In the genomic region with DNA sequence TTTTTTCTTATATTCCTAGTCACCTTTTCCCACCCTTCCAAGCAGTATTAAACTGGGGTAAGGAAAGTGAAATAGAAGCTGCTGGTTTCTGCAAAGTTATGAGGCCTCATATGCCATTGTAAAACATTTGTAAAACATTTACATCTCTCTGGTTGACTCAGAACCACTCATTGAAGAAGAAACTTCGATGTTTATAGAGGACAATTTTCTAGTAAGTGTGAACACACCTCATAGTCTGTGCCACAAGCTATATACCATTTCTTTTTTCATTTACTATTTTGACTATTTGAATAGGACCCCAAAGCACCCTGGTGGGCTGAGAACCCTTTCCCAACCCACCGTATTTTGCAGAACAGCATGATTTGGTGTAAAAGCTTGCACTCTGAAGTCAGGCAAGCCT, we compare ENCODE assay signal across 11 cellular contexts. TPM values are rescaled to one million over a fixed set of nuclear protein-coding genes. Genes with fewer than 3 reads are reported as not detected.
DNase-seq lines count a peak whose midpoint lies in the region; ATAC-seq and TF ChIP-seq lines count a peak whose summit lies in the region.
"Had no signal": no experiment of that assay in that cellular context is flagged by ENCODE, and none has a peak within 500 bp of the region (broad histone marks: within the 10 kb centered on the region; RNA-seq: fewer than 3 reads in every experiment).

No MANE protein-coding gene starts in this region.

- no peak for TF ChIP-seq EP300 in SK-N-SH (IDR thresholded peaks at IDR 0.05; ENCODE audit: borderline replicate concordance in 1 of 2, low read depth in 1 of 2, low read length in 1 of 2)

- no peaks in the 10 kb centered on the region for H3K27me3 Mint-ChIP-seq in natural killer cell (ENCODE audit: low read depth in 2 of 2)
- peaks cover 21% of the 10 kb centered on the region for H3K27me3 Mint-ChIP-seq in activated T-helper 2 cell treated with anti-CD3 and anti-CD28 coated beads, Interferon-gamma antibody, Interleukin-2, Interleukin-4, amounts not matched to agents 10 μg/mL and 5 μg/mL and 100 μg/mL, durations not matched to agents 14 hours and 24 hours and 36 hours (ENCODE audit: low read depth)

- H3K27me3 ChIP-seq in mesendoderm (ENCODE audit: insufficient read depth, low read length, poor library complexity) (no peaks in the 10 kb centered on the region), SK-N-SH (ENCODE audit: insufficient read depth) (no peaks in the 10 kb centered on the region), mammary epithelial cell (ENCODE audit: insufficient read depth, low read length) (no peaks in the 10 kb centered on the region)

- no peak overlapping the region for H2BK120ac ChIP-seq in mesendoderm (ENCODE audit: low read depth, low read length)

- H2AFZ ChIP-seq in SK-N-SH (ENCODE audit: low read depth) (no peak overlapping the region), mammary epithelial cell (ENCODE audit: low read depth, low read length) (no peak overlapping the region)

- H3K9me3 ChIP-seq in SK-N-SH (no peaks in the 10 kb centered on the region), mammary epithelial cell (replicated peaks; ENCODE audit: insufficient read depth, low read length) (no peaks in the 10 kb centered on the region)

- H3K27ac Mint-ChIP-seq in natural killer cell = no peak overlapping the region
- H3K27ac Mint-ChIP-seq in activated T-helper 2 cell treated with anti-CD3 and anti-CD28 coated beads, Interferon-gamma antibody, Interleukin-2, Interleukin-4, amounts not matched to agents 10 μg/mL and 5 μg/mL and 100 μg/mL, durations not matched to agents 14 hours and 24 hours and 36 hours = no peak overlapping the region

- CTCF ChIA-PET in SK-N-SH (lab: Yijun Ruan, JAX) = interaction anchor here (3.2 kb wide), 1 partner anchor 38 kb away, joined by 11 read pairs; no protein-coding TSS in a partner anchor
- CTCF ChIA-PET in mammary epithelial cell (lab: Charles Lee; ENCODE audit: low non-redundant PET) = no interaction called here

- peak; percentile 62 for ATAC-seq in GM18519 (IDR thresholded peaks at IDR 0.05; ENCODE audit: low FRiP score, unreplicated experiment)
- ATAC-seq in GM21529 (IDR thresholded peaks at IDR 0.05; ENCODE audit: unreplicated experiment) = peak; percentile 82
- ATAC-seq in HG03342 (IDR thresholded peaks at IDR 0.05; ENCODE audit: unreplicated experiment) = peak; percentile 64
- no peak for ATAC-seq in natural killer cell

- H3K23ac ChIP-seq in mesendoderm (ENCODE audit: low read length) = no peak overlapping the region

- no peak overlapping the region for H4K8ac ChIP-seq in mesendoderm (ENCODE audit: low read depth, low read length)

- no CpG with 5 or more reads among the region's 2 CpGs for WGBS in mesendoderm (ENCODE audit: extremely low coverage, insufficient coverage, low lambda C conversion rate)
- 77% methylated on average over 2 of the region's 2 CpGs for WGBS in SK-N-SH (ENCODE audit: low lambda C conversion rate)
- WGBS in mammary epithelial cell (ENCODE audit: low coverage, missing lambda C conversion rate) = 100% methylated on average over 2 of the region's 2 CpGs

- dilution Hi-C loops in mammary epithelial cell (cut with HindIII; ENCODE audit: low sequenced_read_pairs) = no loop called here

- no peak overlapping the region for H3K4me3 ChIP-seq in mesendoderm (ENCODE audit: low read length)
- no peak overlapping the region for H3K4me3 ChIP-seq in SK-N-SH (ENCODE audit: low read depth in 2 of 2, low read length in 1 of 2)
- no peak overlapping the region for H3K4me3 ChIP-seq in mammary epithelial cell (replicated peaks in 1 of 3; ENCODE audit: insufficient read depth in 1 of 3, low read depth in 2 of 3, low read length in 3 of 3)

- H4K20me1 ChIP-seq in SK-N-SH (ENCODE audit: insufficient read depth) (no peaks in the 10 kb centered on the region), mammary epithelial cell (ENCODE audit: insufficient read depth, low read length) (no peaks in the 10 kb centered on the region)

- no peak overlapping the region for H3K27ac ChIP-seq in mesendoderm (ENCODE audit: low read depth, low read length)
- no peak overlapping the region for H3K27ac ChIP-seq in SK-N-SH (ENCODE audit: low read depth in 2 of 2, low read length in 1 of 2)
- H3K27ac ChIP-seq in mammary epithelial cell (ENCODE audit: insufficient read depth, low read depth, low read length) = no peak overlapping the region

- no peaks in the 10 kb centered on the region for H3K79me1 ChIP-seq in mesendoderm (ENCODE audit: low read length)

- DNase-seq in mesendoderm (no peak), SK-N-SH (no peak), natural killer cell (no peak), mammary epithelial cell (no peak)
- no peak for DNase-seq in activated T-helper 2 cell treated with anti-CD3 and anti-CD28 coated beads, Interferon-gamma antibody, Interleukin-2, Interleukin-4, amounts not matched to agents 10 μg/mL and 5 μg/mL and 100 μg/mL, durations not matched to agents 14 hours and 24 hours and 36 hours (ENCODE audit: low spot score)
- DNase-seq: HCEC 1CT, NCI-H2081, T-helper 9 cell had no signal

- no peaks in the 10 kb centered on the region for H3K9me2 ChIP-seq in SK-N-SH

- no peaks in the 10 kb centered on the region for H3K4me1 Mint-ChIP-seq in natural killer cell
- peaks cover 16% of the 10 kb centered on the region for H3K4me1 Mint-ChIP-seq in activated T-helper 2 cell treated with anti-CD3 and anti-CD28 coated beads, Interferon-gamma antibody, Interleukin-2, Interleukin-4, amounts not matched to agents 10 μg/mL and 5 μg/mL and 100 μg/mL, durations not matched to agents 14 hours and 24 hours and 36 hours (ENCODE audit: low read depth)

- intact Hi-C loops in natural killer cell (cut with micrococcal nuclease) = no loop called here
- intact Hi-C loops in mammary epithelial cell (cut with micrococcal nuclease) = no loop called here
- intact Hi-C loops in activated T-helper 2 cell treated with anti-CD3 and anti-CD28 coated beads, Interferon-gamma antibody, Interleukin-2, Interleukin-4, amounts not matched to agents 10 μg/mL and 5 μg/mL and 100 μg/mL, durations not matched to agents 14 hours and 24 hours and 36 hours (cut with micrococcal nuclease) = no loop called here

- POLR2A ChIA-PET in SK-N-SH (lab: Yijun Ruan, JAX) = no interaction called here

- peaks cover 4% of the 10 kb centered on the region for H3K4me1 ChIP-seq in mesendoderm (ENCODE audit: control insufficient read depth, low read depth, low read length)
- peaks cover 0 to 7% of the 10 kb centered on the region in 2 experiments; a peak in 2 of 4 replicates for H3K4me1 ChIP-seq in SK-N-SH (ENCODE audit: control insufficient read depth in 1 of 2, insufficient read depth in 2 of 2, low read depth in 1 of 2, low read length in 1 of 2)
- H3K4me1 ChIP-seq in mammary epithelial cell (ENCODE audit: insufficient read depth, low read length) = peaks cover 10% of the 10 kb centered on the region

- no peaks in the 10 kb centered on the region for H3K36me3 Mint-ChIP-seq in natural killer cell
- no peaks in the 10 kb centered on the region for H3K36me3 Mint-ChIP-seq in activated T-helper 2 cell treated with anti-CD3 and anti-CD28 coated beads, Interferon-gamma antibody, Interleukin-2, Interleukin-4, amounts not matched to agents 10 μg/mL and 5 μg/mL and 100 μg/mL, durations not matched to agents 14 hours and 24 hours and 36 hours (ENCODE audit: low read depth)

- H3K4ac ChIP-seq in mesendoderm (ENCODE audit: low read depth, low read length) = no peak overlapping the region

- TF ChIP-seq RAD21 in SK-N-SH (IDR thresholded peaks at IDR 0.05; ENCODE audit: low read length) = no peak

- H3K36me3 ChIP-seq in mesendoderm (ENCODE audit: control insufficient read depth, insufficient read depth, low read length) (no peaks in the 10 kb centered on the region), SK-N-SH (replicated peaks in 1 of 2; ENCODE audit: control insufficient read depth in 1 of 2, insufficient read depth in 2 of 2, low read length in 1 of 2) (no peaks in the 10 kb centered on the region), mammary epithelial cell (ENCODE audit: insufficient read depth, low read length) (no peaks in the 10 kb centered on the region)

- no peak overlapping the region for H4K5ac ChIP-seq in mesendoderm (ENCODE audit: low read length)

- H3K56ac ChIP-seq in mesendoderm (ENCODE audit: low read length) = no peak overlapping the region

- no peak overlapping the region for H2BK5ac ChIP-seq in mesendoderm (ENCODE audit: low read length)

- H2AK5ac ChIP-seq in mesendoderm (ENCODE audit: low read length) = no peak overlapping the region

- H3K18ac ChIP-seq in mesendoderm (ENCODE audit: low read length) = peak overlapping the region; percentile 51

- H2BK15ac ChIP-seq in mesendoderm (replicated peaks; ENCODE audit: low read depth) = no peak overlapping the region

- no TSS peak for BruUV-seq in mammary epithelial cell (replicated peaks; lab: Mats Ljungman, UMichigan)

- H3K79me2 ChIP-seq in mesendoderm (ENCODE audit: control insufficient read depth, insufficient read depth, low read length) (no peaks in the 10 kb centered on the region), SK-N-SH (ENCODE audit: insufficient read depth) (no peaks in the 10 kb centered on the region), mammary epithelial cell (ENCODE audit: insufficient read depth, low read length) (no peaks in the 10 kb centered on the region)

- H3K4me2 ChIP-seq in mesendoderm (ENCODE audit: low read length) (no peak overlapping the region), SK-N-SH (no peak overlapping the region), mammary epithelial cell (ENCODE audit: insufficient read depth, low read depth, low read length) (no peak overlapping the region)

- no peaks in the 10 kb centered on the region for H3K9me3 Mint-ChIP-seq in natural killer cell
- no peaks in the 10 kb centered on the region for H3K9me3 Mint-ChIP-seq in activated T-helper 2 cell treated with anti-CD3 and anti-CD28 coated beads, Interferon-gamma antibody, Interleukin-2, Interleukin-4, amounts not matched to agents 10 μg/mL and 5 μg/mL and 100 μg/mL, durations not matched to agents 14 hours and 24 hours and 36 hours

- no peaks in the 10 kb centered on the region for H3F3A ChIP-seq in SK-N-SH (replicated peaks; ENCODE audit: insufficient read depth)

- no peak for TF ChIP-seq CTCF in SK-N-SH (IDR thresholded peaks at IDR 0.05)
- no peak for TF ChIP-seq CTCF in natural killer cell (IDR thresholded peaks at IDR 0.05)
- TF ChIP-seq CTCF in mammary epithelial cell (conservative IDR thresholded peaks at IDR 0.05 in 1 of 2, IDR thresholded peaks at IDR 0.05 in 1 of 2; ENCODE audit: extremely low read depth in 1 of 2, insufficient read depth in 1 of 2, low read depth in 1 of 2, low read length in 2 of 2) = no peak

- no peak overlapping the region for H3K4me3 Mint-ChIP-seq in natural killer cell
- no peak overlapping the region for H3K4me3 Mint-ChIP-seq in activated T-helper 2 cell treated with anti-CD3 and anti-CD28 coated beads, Interferon-gamma antibody, Interleukin-2, Interleukin-4, amounts not matched to agents 10 μg/mL and 5 μg/mL and 100 μg/mL, durations not matched to agents 14 hours and 24 hours and 36 hours (ENCODE audit: low read depth)

- H3K9ac ChIP-seq in mesendoderm (ENCODE audit: low read length) (no peak overlapping the region), SK-N-SH (no peak overlapping the region), mammary epithelial cell (ENCODE audit: insufficient read depth, low read length) (no peak overlapping the region)

- in situ Hi-C loops in mammary epithelial cell (cut with MboI; ENCODE audit: low sequenced_read_pairs in 2 of 2) = no loop called here

RNA-seq across cellular contexts. Expression of gene ITGB1, which starts 12.9 kb away (rescaled TPM):
- polyA plus RNA-seq in mesendoderm (2013, experiment 1 of 2) = 237 TPM
- 240 TPM for polyA plus RNA-seq in mesendoderm (2013, experiment 2 of 2)
- polyA plus RNA-seq in SK-N-SH (2012; rRNA removed) (666 and 846 TPM in 2 replicates), mammary epithelial cell (671 TPM)
- polyA plus RNA-seq in SK-N-SH (2012; cell fraction: cytosol; rRNA removed) = 1,012 and 1,342 TPM in 2 replicates
- 162 and 438 TPM in 2 replicates for polyA plus RNA-seq in SK-N-SH (2012; cell fraction: nucleus; rRNA removed)
- total RNA-seq in natural killer cell (100 to 1,000 TPM; 175 to 280 (median 202) TPM), mammary epithelial cell (1,000 to 10,000 TPM; 1,296 to 1,718 TPM)
- 831 TPM for polyA minus RNA-seq in mammary epithelial cell
- total RNA-seq in activated T-helper 2 cell treated with anti-CD3 and anti-CD28 coated beads, Interferon-gamma antibody, Interleukin-2, Interleukin-4, amounts not matched to agents 10 μg/mL and 5 μg/mL and 100 μg/mL, durations not matched to agents 14 hours and 24 hours and 36 hours = 77.8 and 78.7 TPM in 2 replicates

Comparison
In these comparisons a context has a peak if more than half of its experiments do, and no peak if none do; other contexts are left out.
1. ATAC-seq: peak in GM18519 (single experiment), GM21529 (single experiment) and HG03342 (single experiment); none in natural killer cell (0 of 3).
2. RNA of gene ITGB1, which starts 12.9 kb away (total RNA-seq): 1,296 to 1,718 TPM in mammary epithelial cell; 175 to 280 TPM in natural killer cell and 77.8 to 78.7 TPM in activated T-helper 2 cell treated with anti-CD3 and anti-CD28 coated beads, Interferon-gamma antibody, Interleukin-2, Interleukin-4, amounts not matched to agents 10 μg/mL and 5 μg/mL and 100 μg/mL, durations not matched to agents 14 hours and 24 hours and 36 hours; every median in the first group is over 4 times any median in the second.